ENCODE assay signal across 8 cellular contexts in the genomic region with DNA sequence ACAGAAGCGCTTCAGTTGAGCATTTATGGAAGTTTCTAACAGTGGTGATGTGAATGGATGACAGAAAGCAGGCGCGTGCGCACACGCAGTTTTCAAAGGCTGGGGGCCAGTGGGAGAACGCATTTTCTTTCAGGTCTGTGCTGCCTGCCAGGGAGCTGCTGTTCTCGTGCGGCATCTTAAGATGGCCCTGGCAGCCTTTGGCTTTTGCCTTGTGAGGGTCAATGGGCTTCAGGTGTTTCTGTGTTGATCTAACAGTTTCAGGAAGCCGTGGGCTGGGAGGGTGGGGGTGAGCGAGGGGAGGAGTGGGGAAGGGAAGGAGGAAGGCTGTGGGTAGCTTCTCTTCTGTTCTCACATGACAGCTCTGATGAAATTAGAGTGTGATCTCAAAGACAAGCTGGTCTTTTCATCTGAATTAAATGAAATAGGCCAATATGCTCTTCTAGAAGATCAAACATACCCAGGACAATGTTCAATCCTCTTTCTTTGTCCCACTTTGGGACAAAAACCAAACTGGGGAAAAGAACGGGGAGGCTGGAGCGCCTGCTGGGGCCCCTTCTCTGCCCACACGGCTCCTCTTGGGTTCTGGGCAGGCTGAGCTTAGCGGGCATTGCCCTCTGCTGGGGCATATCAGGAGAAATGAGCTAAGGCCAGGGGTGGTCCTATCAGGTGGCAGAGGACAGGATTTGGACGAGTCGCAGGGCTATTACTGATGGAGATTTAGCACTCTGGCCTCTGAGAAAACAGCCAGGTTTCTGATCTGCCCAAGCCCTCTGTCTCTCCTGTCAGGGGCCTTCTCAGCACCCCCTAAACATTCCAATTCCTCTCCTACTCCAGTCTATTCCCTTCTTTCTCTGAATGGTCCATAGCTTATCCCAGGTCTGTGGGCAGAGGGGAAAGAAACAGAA.
DNase-seq lines count a peak whose midpoint lies in the region; ATAC-seq and TF ChIP-seq lines count a peak whose summit lies in the region.

No MANE protein-coding gene starts in this region.

- H3K9me3 Mint-ChIP-seq in natural killer cell treated with Interleukin-12 subunit alpha and Interleukin-12 subunit beta and Interleukin-15 and Interleukin-18, amount 100 ng/mL, for 72 hours = no peaks in the 10 kb centered on the region

- peaks cover 58 to 65% of the 10 kb centered on the region in 2 donors for H3K4me1 Mint-ChIP-seq in natural killer cell treated with Interleukin-12 subunit alpha and Interleukin-12 subunit beta and Interleukin-15 and Interleukin-18, amount 100 ng/mL, for 72 hours (ENCODE audit: low read depth in 2 of 2)

- peak overlapping the region; percentile 71 for H3K4me3 Mint-ChIP-seq in natural killer cell treated with Interleukin-12 subunit alpha and Interleukin-12 subunit beta and Interleukin-15 and Interleukin-18, amount 100 ng/mL, for 72 hours

- no peaks in the 10 kb centered on the region for H3K36me3 Mint-ChIP-seq in natural killer cell treated with Interleukin-12 subunit alpha and Interleukin-12 subunit beta and Interleukin-15 and Interleukin-18, amount 100 ng/mL, for 72 hours

- H3K4me1 ChIP-seq in esophagus muscularis mucosa = peaks cover 24 to 40% (median 38%) of the 10 kb centered on the region in 4 donors

- WGBS in esophagus muscularis mucosa = 53% methylated on average over 16 of the region's 16 CpGs

- H3K4me3 ChIP-seq in esophagus muscularis mucosa = peak overlapping the region; percentile 25 to 44 (median 42)

- intact Hi-C loops in esophagus muscularis mucosa (cut with DNase I) = loop anchor here (1.0 kb wide), 1 partner anchor 278 kb away; no protein-coding TSS in a partner anchor

- no peaks in the 10 kb centered on the region for H3K27me3 Mint-ChIP-seq in natural killer cell treated with Interleukin-12 subunit alpha and Interleukin-12 subunit beta and Interleukin-15 and Interleukin-18, amount 100 ng/mL, for 72 hours

- TF ChIP-seq CTCF in esophagus muscularis mucosa (IDR thresholded peaks at IDR 0.05) = peak; percentile 51 to 61 (median 57)

- no peak for TF ChIP-seq POLR2A in esophagus muscularis mucosa (IDR thresholded peaks at IDR 0.05; ENCODE audit: low read depth)

- H3K9me3 ChIP-seq in esophagus muscularis mucosa = no peaks in the 10 kb centered on the region

- ATAC-seq in natural killer cell treated with Interleukin-12 subunit alpha and Interleukin-12 subunit beta and Interleukin-15 and Interleukin-18, amount 100 ng/mL, for 72 hours = peak in 1 of 2 donors; percentile 52

- H3K27ac Mint-ChIP-seq in natural killer cell treated with Interleukin-12 subunit alpha and Interleukin-12 subunit beta and Interleukin-15 and Interleukin-18, amount 100 ng/mL, for 72 hours = peak overlapping the region; percentile 54 to 83

- H3K36me3 ChIP-seq in esophagus muscularis mucosa = no peaks in the 10 kb centered on the region

- no peak for TF ChIP-seq EP300 in esophagus muscularis mucosa (IDR thresholded peaks at IDR 0.05)

- H3K27ac ChIP-seq in esophagus muscularis mucosa (replicated peaks in 1 of 4) = peak overlapping the region in 3 of 4 donors; percentile 65 to 78 (median 72)
- H3K27ac ChIP-seq in temporal lobe (ENCODE audit: low read depth, low read length) = peak overlapping the region; percentile 4

- peak; percentile 24 to 90 (median 76) for DNase-seq in NCI-H1417 (lab: John Stamatoyannopoulos, UW)
- DNase-seq in NCI-H1417 treated with DMSO at 0.1 percent for 48 hours (lab: John Stamatoyannopoulos, UW) = no peak
- DNase-seq in NCI-H2227 (lab: John Stamatoyannopoulos, UW; ENCODE audit: unreplicated experiment) = peak; percentile 26
- DNase-seq in activated T-cell treated with anti-CD3 and anti-CD28 coated beads for 1 hour (ENCODE audit: low read depth) = peak; percentile 32
- DNase-seq in esophagus muscularis mucosa (ENCODE audit: extremely low spot score) = no peak
- DNase-seq in natural killer cell treated with Interleukin-12 subunit alpha and Interleukin-12 subunit beta and Interleukin-15 and Interleukin-18, amount 100 ng/mL, for 72 hours (ENCODE audit: low spot score) = peak; percentile 67
- no peak for DNase-seq in H4 (ENCODE audit: low spot score)

- H3K27me3 ChIP-seq in esophagus muscularis mucosa = no peaks in the 10 kb centered on the region

Comparison
In these comparisons a context has a peak if more than half of its experiments do, and no peak if none do; other contexts are left out.
1. DNase-seq: peak in NCI-H1417 (3 of 3), NCI-H2227 (single experiment), activated T-cell treated with anti-CD3 and anti-CD28 coated beads for 1 hour (single experiment) and natural killer cell treated with Interleukin-12 subunit alpha and Interleukin-12 subunit beta and Interleukin-15 and Interleukin-18, amount 100 ng/mL, for 72 hours (single experiment); none in NCI-H1417 treated with DMSO at 0.1 percent for 48 hours (single experiment), esophagus muscularis mucosa (single experiment) and H4 (single experiment).